In genomic region chr16:69741519-69741918, GRCh38 we compare ENCODE assay signal across 14 cellular contexts. TPM values are rescaled to one million over a fixed set of nuclear protein-coding genes. Genes with fewer than 3 reads are reported as not detected.
DNase-seq lines count a peak whose midpoint lies in the region; ATAC-seq, FAIRE-seq and TF ChIP-seq lines count a peak whose summit lies in the region.
"Had no signal": no experiment of that assay in that cellular context is flagged by ENCODE, and none has a peak within 500 bp of the region (broad histone marks: within the 10 kb centered on the region; RNA-seq: fewer than 3 reads in every experiment).

No MANE protein-coding gene starts in this region.

- no peak for FAIRE-seq in bronchial epithelial cell (lab: Jason Lieb, UNC)
- FAIRE-seq: A204.1 had no signal

- H3K36me3 ChIP-seq in heart right ventricle (peaks cover 0 to 71% (median 47%) of the 10 kb centered on the region in 9 donors), right atrium auricular region (peaks cover 68% of the 10 kb centered on the region), bronchial epithelial cell (ENCODE audit: control insufficient read depth, insufficient read depth, low read length) (peaks cover 30% of the 10 kb centered on the region)

- H3K27me3 ChIP-seq in heart right ventricle (no peaks in the 10 kb centered on the region), right atrium auricular region (no peaks in the 10 kb centered on the region), bronchial epithelial cell (ENCODE audit: control insufficient read depth, insufficient read depth, low read length) (no peaks in the 10 kb centered on the region)
- H3K27me3 ChIP-seq: SJSA1 had no signal

- ATAC-seq in heart right ventricle (no peak), HG03439 (IDR thresholded peaks at IDR 0.05; ENCODE audit: unreplicated experiment) (no peak), GM18502 (IDR thresholded peaks at IDR 0.05; ENCODE audit: poor library complexity, unreplicated experiment) (no peak)

- H3K27me3 Mint-ChIP-seq in T-helper 2 cell treated with Interferon-gamma antibody and Interleukin-4, amounts not matched to agents 5 μg/mL and 100 μg/mL, for 36 hours (ENCODE audit: low read depth): no peaks in the 10 kb centered on the region

- no peaks in the 10 kb centered on the region for H3K4me1 Mint-ChIP-seq in T-helper 2 cell treated with Interferon-gamma antibody and Interleukin-4, amounts not matched to agents 5 μg/mL and 100 μg/mL, for 36 hours (ENCODE audit: low read depth)

- no peak overlapping the region for H3K27ac Mint-ChIP-seq in T-helper 2 cell treated with Interferon-gamma antibody and Interleukin-4, amounts not matched to agents 5 μg/mL and 100 μg/mL, for 36 hours
- H3K27ac Mint-ChIP-seq: activated naive CD4-positive, alpha-beta T cell treated with anti-CD3 and anti-CD28 coated beads for 36 hours had no signal

- H3K9me3 Mint-ChIP-seq in T-helper 2 cell treated with Interferon-gamma antibody and Interleukin-4, amounts not matched to agents 5 μg/mL and 100 μg/mL, for 36 hours: no peaks in the 10 kb centered on the region
- H3K9me3 Mint-ChIP-seq: activated naive CD4-positive, alpha-beta T cell treated with anti-CD3 and anti-CD28 coated beads for 36 hours had no signal

- DNase-seq in heart right ventricle: no peak
- no peak for DNase-seq in right atrium auricular region (ENCODE audit: low spot score)
- DNase-seq in bronchial epithelial cell (ENCODE audit: low read depth): peak; percentile 49
- peak; percentile 39 for DNase-seq in kidney glomerular epithelial cell (lab: John Stamatoyannopoulos, UW)
- no peak for DNase-seq in T-helper 2 cell treated with Interferon-gamma antibody and Interleukin-4, amounts not matched to agents 5 μg/mL and 100 μg/mL, for 36 hours (ENCODE audit: low spot score)
- DNase-seq in AG08395 (ENCODE audit: low spot score): no peak
- DNase-seq: activated naive CD4-positive, alpha-beta T cell treated with anti-CD3 and anti-CD28 coated beads for 36 hours; NCI-H2029; NCI-H82 had no signal

- H3K4me3 ChIP-seq in heart right ventricle: no peak overlapping the region
- H3K4me3 ChIP-seq in right atrium auricular region: no peak overlapping the region
- H3K4me3 ChIP-seq in bronchial epithelial cell (ENCODE audit: low read depth, low read length): no peak overlapping the region
- H3K4me3 ChIP-seq: SJSA1, thoracic aorta had no signal

- H3K27ac ChIP-seq in heart right ventricle (peak overlapping the region in 7 of 10 donors; percentile 2 to 66 (median 36)), right atrium auricular region (peak overlapping the region in 1 of 2 donors; percentile 8)
- H3K27ac ChIP-seq: SJSA1, thoracic aorta had no signal

- WGBS in heart right ventricle, 2 donors: 66 to 82% methylated on average over 8 of the region's 8 CpGs

- H3K4me3 Mint-ChIP-seq in T-helper 2 cell treated with Interferon-gamma antibody and Interleukin-4, amounts not matched to agents 5 μg/mL and 100 μg/mL, for 36 hours: no peak overlapping the region
- H3K4me3 Mint-ChIP-seq: activated naive CD4-positive, alpha-beta T cell treated with anti-CD3 and anti-CD28 coated beads for 36 hours had no signal

- intact Hi-C loops in heart right ventricle (cut with DNase I): no loop called here

- H3K4me1 ChIP-seq in heart right ventricle (peaks cover 0 to 35% (median 13%) of the 10 kb centered on the region in 9 donors), right atrium auricular region (peaks cover 0 to 7% of the 10 kb centered on the region in 2 donors)
- H3K4me1 ChIP-seq: SJSA1 had no signal

- no peaks in the 10 kb centered on the region for H3K9me3 ChIP-seq in heart right ventricle
- no peaks in the 10 kb centered on the region for H3K9me3 ChIP-seq in right atrium auricular region
- H3K9me3 ChIP-seq: SJSA1, thoracic aorta had no signal

- peaks cover 45% of the 10 kb centered on the region for H3K36me3 Mint-ChIP-seq in T-helper 2 cell treated with Interferon-gamma antibody and Interleukin-4, amounts not matched to agents 5 μg/mL and 100 μg/mL, for 36 hours (ENCODE audit: low read depth)

- TF ChIP-seq CTCF in heart right ventricle (IDR thresholded peaks at IDR 0.05) (no peak), right atrium auricular region (IDR thresholded peaks at IDR 0.05) (no peak), bronchial epithelial cell (IDR thresholded peaks at IDR 0.05; ENCODE audit: insufficient read depth, low read length, severe bottlenecking) (no peak)

RNA-seq across cellular contexts. Expression of gene NOB1, which starts 13.2 kb away (rescaled TPM):
- total RNA-seq in heart right ventricle (10 to 100 TPM; 11.2 to 23.4 (median 15.6) TPM), right atrium auricular region (10 to 100 TPM; 12.9 to 22.2 TPM), bronchial epithelial cell (22.1 and 24.7 TPM in 2 replicates)
- polyA plus RNA-seq in heart right ventricle: 10 to 100 TPM in 1 of 2 donors, 1 to 10 TPM in 1; 5.4 to 23.1 TPM

RNA-seq across cellular contexts. Expression of gene NQO1, which starts 15.2 kb away (rescaled TPM):
- 10 to 100 TPM in 6 of 10 donors, 1 to 10 TPM in 4; 5.9 to 37.3 (median 12.2) TPM for total RNA-seq in heart right ventricle
- 10 to 100 TPM; 13.6 to 16.6 TPM for polyA plus RNA-seq in heart right ventricle
- total RNA-seq in right atrium auricular region: 10 to 100 TPM; 41.8 to 62.9 TPM
- 93.2 and 107 TPM in 2 replicates for total RNA-seq in bronchial epithelial cell

RNA-seq across cellular contexts. Expression of gene WWP2, which starts 20.6 kb away (rescaled TPM):
- total RNA-seq in heart right ventricle (10 to 100 TPM; 19.1 to 31.1 (median 21.2) TPM), right atrium auricular region (10 to 100 TPM; 16.1 to 21.2 TPM), bronchial epithelial cell (15.0 and 18.4 TPM in 2 replicates)
- 10 to 100 TPM in 1 of 2 donors, 1 to 10 TPM in 1; 9.0 to 13.1 TPM for polyA plus RNA-seq in heart right ventricle

Comparison
In these comparisons a context has a peak if more than half of its experiments do, and no peak if none do; other contexts are left out.
1. DNase-seq: peak in bronchial epithelial cell (single experiment) and kidney glomerular epithelial cell (single experiment); none in heart right ventricle (0 of 2), right atrium auricular region (single experiment), T-helper 2 cell treated with Interferon-gamma antibody and Interleukin-4, amounts not matched to agents 5 μg/mL and 100 μg/mL, for 36 hours (single experiment) and AG08395 (single experiment).